ENCODE assay signal across 8 cellular contexts in the genomic region with DNA sequence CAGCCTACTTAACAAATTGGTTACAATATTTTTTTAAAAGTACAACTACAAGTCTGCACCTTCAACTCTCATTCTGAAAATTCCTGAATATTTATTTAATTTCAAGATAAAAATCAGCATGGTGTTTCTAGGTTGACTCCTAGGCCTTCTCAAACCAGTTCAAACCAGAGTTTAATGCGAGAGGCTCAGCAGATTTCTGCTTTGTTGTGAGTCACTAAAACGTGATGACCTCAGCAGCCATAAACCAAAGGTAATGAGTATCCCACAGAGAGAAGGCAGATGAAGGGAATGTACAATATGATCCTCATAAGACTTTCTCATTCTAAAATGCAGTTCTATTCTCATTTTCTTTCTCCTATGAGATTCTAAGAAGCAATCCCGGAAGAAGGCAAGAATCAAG. TPM values are rescaled to one million over a fixed set of nuclear protein-coding genes. Genes with fewer than 3 reads are reported as not detected.
DNase-seq lines count a peak whose midpoint lies in the region; ATAC-seq, FAIRE-seq and TF ChIP-seq lines count a peak whose summit lies in the region.

No MANE protein-coding gene starts in this region.

- no peaks in the 10 kb centered on the region for H3K27me3 ChIP-seq in DOHH2 (ENCODE audit: control insufficient read depth, low read length)
- no peaks in the 10 kb centered on the region for H3K27me3 ChIP-seq in esophagus squamous epithelium
- H3K27me3 ChIP-seq in rectal smooth muscle tissue (ENCODE audit: control insufficient read depth, insufficient read depth, low read length), result no peaks in the 10 kb centered on the region

- no peaks in the 10 kb centered on the region for H3F3A ChIP-seq in DOHH2 (ENCODE audit: control insufficient read depth, insufficient read depth)

- 14 to 19% methylated on average over 3 of the region's 3 CpGs for WGBS in esophagus squamous epithelium, 2 donors

- H3K9me3 ChIP-seq in DOHH2 (ENCODE audit: control insufficient read depth, insufficient read depth, low read length) (no peaks in the 10 kb centered on the region), esophagus squamous epithelium (no peaks in the 10 kb centered on the region)

- DNase-seq in LoVo (ENCODE audit: low spot score) (peak; percentile 91), esophagus squamous epithelium (lab: John Stamatoyannopoulos, UW) (no peak), nucleus accumbens (lab: John Stamatoyannopoulos, UW) (no peak), GM12892 (ENCODE audit: insufficient read length) (no peak)

- H3K9me2 ChIP-seq in DOHH2 (replicated peaks; ENCODE audit: control insufficient read depth, low read length), result no peaks in the 10 kb centered on the region

- peak overlapping the region; percentile 81 for H3K4me2 ChIP-seq in DOHH2 (ENCODE audit: low read length)

- peaks cover 23% of the 10 kb centered on the region for H3K4me1 ChIP-seq in DOHH2 (ENCODE audit: control insufficient read depth, low read length)
- H3K4me1 ChIP-seq in esophagus squamous epithelium, result peaks cover 17 to 38% (median 23%) of the 10 kb centered on the region in 3 donors
- H3K4me1 ChIP-seq in rectal smooth muscle tissue (ENCODE audit: control insufficient read depth, insufficient read depth, low read length), result peaks cover 23% of the 10 kb centered on the region

- H4K20me1 ChIP-seq in DOHH2 (ENCODE audit: control insufficient read depth, insufficient read depth, low read depth, low read length), result peaks cover 8% of the 10 kb centered on the region

- peak overlapping the region; percentile 83 for H3K4me3 ChIP-seq in DOHH2 (ENCODE audit: low read length)
- peak overlapping the region; percentile 69 to 94 (median 90) for H3K4me3 ChIP-seq in esophagus squamous epithelium
- H3K4me3 ChIP-seq in rectal smooth muscle tissue (ENCODE audit: low read length), result peak overlapping the region; percentile 94

- intact Hi-C loops in esophagus squamous epithelium (cut with DNase I), result loop anchor here (10.0 kb wide), 1 partner anchor 75 kb away; a partner anchor contains a TSS

- H3K9ac ChIP-seq in rectal smooth muscle tissue (ENCODE audit: low read length), result no peak overlapping the region

- peaks cover 56% of the 10 kb centered on the region for H3K36me3 ChIP-seq in DOHH2 (ENCODE audit: control insufficient read depth, low read length)
- peaks cover 3 to 39% (median 15%) of the 10 kb centered on the region in 3 donors for H3K36me3 ChIP-seq in esophagus squamous epithelium
- H3K36me3 ChIP-seq in rectal smooth muscle tissue (ENCODE audit: control insufficient read depth, insufficient read depth, low read length), result peaks cover 8% of the 10 kb centered on the region

- FAIRE-seq in GM12892 (lab: Jason Lieb, UNC), result no peak

- TF ChIP-seq CTCF in DOHH2 (IDR thresholded peaks at IDR 0.05; ENCODE audit: low read depth, low read length, poor library complexity, severe bottlenecking) (no peak), VCaP (conservative IDR thresholded peaks at IDR 0.05) (no peak), esophagus squamous epithelium (IDR thresholded peaks at IDR 0.05) (no peak)

- TF ChIP-seq POLR2A in esophagus squamous epithelium (IDR thresholded peaks at IDR 0.05) (no peak), GM12892 (IDR thresholded peaks at IDR 0.05; ENCODE audit: low read depth, low read length) (no peak)

- H3K27ac ChIP-seq in DOHH2 (ENCODE audit: low read depth, low read length) (peak overlapping the region; percentile 42), VCaP (peak overlapping the region; percentile 86), esophagus squamous epithelium (peak overlapping the region; percentile 88 to 92 (median 90)), rectal smooth muscle tissue (ENCODE audit: low read depth, low read length) (no peak overlapping the region)

- peaks cover 42% of the 10 kb centered on the region for H3K79me2 ChIP-seq in DOHH2 (ENCODE audit: control insufficient read depth, low read length)

- no peak for ATAC-seq in HG02885 (IDR thresholded peaks at IDR 0.05; ENCODE audit: poor library complexity, unreplicated experiment)

RNA-seq across cellular contexts. Expression of a gene that starts 1.5 kb away (rescaled TPM):
- 10 to 100 TPM; 11.4 to 24.8 (median 22.9) TPM for total RNA-seq in esophagus squamous epithelium
- polyA plus RNA-seq in GM12892 (2012; ENCODE audit: missing spikeins), result 9.3 TPM

RNA-seq across cellular contexts. Expression of a gene that starts 15.1 kb away (rescaled TPM):
- total RNA-seq in esophagus squamous epithelium, result under 1 TPM in 1 of 4 donors, not detected in 3; 0.19 TPM
- not detected for polyA plus RNA-seq in GM12892 (2012; ENCODE audit: missing spikeins)
